Comparison of ENCODE assay signal across 9 cellular contexts in the genomic region with DNA sequence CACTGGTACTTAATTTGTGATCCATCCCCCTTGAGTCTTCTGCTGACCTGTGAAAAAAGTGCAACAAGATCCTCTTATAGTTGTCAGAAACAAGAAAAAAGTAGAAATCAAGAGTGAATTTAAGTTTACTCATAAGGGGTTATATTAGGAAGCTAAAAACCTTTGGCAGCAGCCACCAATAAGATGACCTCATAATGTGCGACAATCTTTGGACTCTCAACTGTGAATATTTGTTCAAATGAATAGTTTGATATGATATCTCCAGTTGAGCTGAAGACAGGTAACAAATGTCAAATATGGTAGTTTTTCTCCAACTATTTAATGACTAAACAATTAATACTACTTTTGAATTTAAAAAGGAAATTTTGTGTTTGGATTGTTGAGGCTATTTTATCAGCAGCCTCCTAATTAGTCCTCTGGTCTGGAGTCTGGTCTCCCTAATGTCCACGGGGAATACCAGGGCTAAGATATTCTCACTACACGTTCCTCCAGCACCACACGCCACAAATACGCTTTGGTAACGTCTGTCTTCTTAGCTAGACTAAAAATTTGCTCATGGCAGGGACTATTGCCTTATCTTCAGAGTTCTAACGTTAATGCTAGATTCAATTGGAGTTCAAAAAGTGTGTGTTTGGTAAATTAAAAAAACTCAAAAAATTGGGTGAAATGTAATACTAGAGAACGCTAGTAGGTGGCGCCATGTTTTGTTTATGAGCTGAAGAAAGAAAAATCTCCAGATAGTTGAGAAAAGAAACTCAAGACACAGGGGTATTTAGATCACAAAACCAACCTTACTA. TPM values are rescaled to one million over a fixed set of nuclear protein-coding genes. Genes with fewer than 3 reads are reported as not detected.
DNase-seq lines count a peak whose midpoint lies in the region; ATAC-seq and TF ChIP-seq lines count a peak whose summit lies in the region.
"Had no signal": no experiment of that assay in that cellular context is flagged by ENCODE, and none has a peak within 500 bp of the region (broad histone marks: within the 10 kb centered on the region; RNA-seq: fewer than 3 reads in every experiment).

No MANE protein-coding gene starts in this region.

- ATAC-seq in HCT116 (peak; percentile 53; the same call in 1 of the 2 replicates), WTC11 (no peak)
- no peak for ATAC-seq in stimulated activated naive B cell treated with anti-CD40 and anti-IgM and Interleukin-4, amounts not matched to agents 10 μg/mL and 1 μg/mL and 100 μg/mL, for 72 hours (replicated peaks)

- no peaks in the 10 kb centered on the region for H3K27me3 ChIP-seq in HCT116 (ENCODE audit: insufficient read depth, low read length)
- H3K27me3 ChIP-seq in liver (ENCODE audit: control insufficient read depth in 4 of 4, insufficient read depth in 4 of 4, low read length in 3 of 4), result peaks cover 0 to 4% (median 0%) of the 10 kb centered on the region in 4 donors

- H3K79me2 ChIP-seq in HCT116 (ENCODE audit: insufficient read depth, low read length), result no peaks in the 10 kb centered on the region

- H3K9me3 ChIP-seq in HCT116 (ENCODE audit: control insufficient read depth in 1 of 2, insufficient read depth in 1 of 2, low read depth in 1 of 2, low read length in 2 of 2), result no peaks in the 10 kb centered on the region
- no peaks in the 10 kb centered on the region for H3K9me3 ChIP-seq in liver (ENCODE audit: control insufficient read depth in 4 of 4, low read length in 3 of 4)

- peak overlapping the region; percentile 88 for H2AFZ ChIP-seq in HCT116 (ENCODE audit: low read depth, low read length, poor library complexity, severe bottlenecking)

- H3K27me3 Mint-ChIP-seq in WTC11 (ENCODE audit: low read depth), result peaks cover 8% of the 10 kb centered on the region
- peaks cover 23 to 33% of the 10 kb centered on the region in 2 donors for H3K27me3 Mint-ChIP-seq in stimulated activated naive B cell treated with anti-CD40 and anti-IgM and Interleukin-4, amounts not matched to agents 10 μg/mL and 1 μg/mL and 100 μg/mL, for 72 hours

- DNase-seq in HCT116 (ENCODE audit: low read depth, low spot score) (peak; percentile 7), WTC11 (ENCODE audit: low spot score) (no peak), hippocampal formation (lab: John Stamatoyannopoulos, UW) (no peak), UCSD-AML1 (lab: John Stamatoyannopoulos, UW; ENCODE audit: unreplicated experiment) (no peak), GM19240 (ENCODE audit: insufficient read length, low spot score) (no peak)
- DNase-seq in stimulated activated naive B cell treated with anti-CD40 and anti-IgM and Interleukin-4, amounts not matched to agents 10 μg/mL and 1 μg/mL and 100 μg/mL, for 72 hours, result no peak

- intact Hi-C loops in HCT116 (cut with micrococcal nuclease), result no loop called here

- H3K4me1 ChIP-seq in HCT116 (ENCODE audit: control insufficient read depth in 1 of 2, insufficient read depth in 2 of 2, low read length in 2 of 2) (peaks cover 0 to 6% of the 10 kb centered on the region in 2 experiments; a peak in 1 of 4 replicates), liver (ENCODE audit: control insufficient read depth in 4 of 4, insufficient read depth in 4 of 4, low read length in 3 of 4) (peaks cover 0 to 5% (median 1%) of the 10 kb centered on the region in 4 donors)

- CTCF ChIA-PET in HCT116 (lab: Charles Lee), result interaction anchor here (0.7 to 3.5 kb wide), 12 partner anchors 9 to 922 kb away, joined by 3 to 34 read pairs (median 4); no protein-coding TSS in a partner anchor
- CTCF ChIA-PET in WTC11 (lab: Charles Lee), result interaction anchor here (0.6 to 1.7 kb wide), 29 partner anchors 8 to 561 kb away, joined by 3 to 40 read pairs (median 3); partner anchors contain the start of gene CDX2

- RAD21 ChIA-PET in HCT116 (lab: Charles Lee; ENCODE audit: low non-redundant PET in 1 of 2, low total read pairs in 2 of 2, uncharacterized antibody in 2 of 2, unreplicated experiment in 2 of 2), result interaction anchor here (0.7 to 1.1 kb wide), 3 partner anchors 11 to 85 kb away, joined by 3 to 8 read pairs (median 3); no protein-coding TSS in a partner anchor

- TF ChIP-seq RAD21 in HCT116 (IDR thresholded peaks at IDR 0.05; ENCODE audit: low read depth) (peak; percentile 29), liver (IDR thresholded peaks at IDR 0.05) (peak; percentile 67 to 72)

- H3K9me2 ChIP-seq in HCT116 (ENCODE audit: insufficient read depth), result no peaks in the 10 kb centered on the region

- H3K9ac ChIP-seq in HCT116 (ENCODE audit: low read length) (no peak overlapping the region), liver (ENCODE audit: low read depth in 1 of 2, low read length in 2 of 2) (peak overlapping the region; percentile 58 to 77)

- BruUV-seq in HCT116 (replicated peaks; lab: Mats Ljungman, UMichigan), result no TSS peak

- H3K4me3 Mint-ChIP-seq in WTC11, result no peak overlapping the region
- no peak overlapping the region for H3K4me3 Mint-ChIP-seq in stimulated activated naive B cell treated with anti-CD40 and anti-IgM and Interleukin-4, amounts not matched to agents 10 μg/mL and 1 μg/mL and 100 μg/mL, for 72 hours
- H3K4me3 Mint-ChIP-seq: IgD-negative memory B cell had no signal

- no peaks in the 10 kb centered on the region for H3K36me3 ChIP-seq in HCT116 (ENCODE audit: control insufficient read depth in 1 of 2, insufficient read depth in 2 of 2, low read length in 2 of 2)
- H3K36me3 ChIP-seq in liver (ENCODE audit: control insufficient read depth in 4 of 4, insufficient read depth in 3 of 4, low read depth in 1 of 4, low read length in 3 of 4), result no peaks in the 10 kb centered on the region

- no peak overlapping the region for H3K27ac ChIP-seq in C4-2B
- H3K27ac ChIP-seq in HCT116 (ENCODE audit: low read depth, low read length), result no peak overlapping the region
- H3K27ac ChIP-seq in liver (ENCODE audit: low read depth in 1 of 2, low read length in 2 of 2), result peak overlapping the region; percentile 38 to 61

- no peaks in the 10 kb centered on the region for H3K36me3 Mint-ChIP-seq in WTC11
- no peaks in the 10 kb centered on the region for H3K36me3 Mint-ChIP-seq in stimulated activated naive B cell treated with anti-CD40 and anti-IgM and Interleukin-4, amounts not matched to agents 10 μg/mL and 1 μg/mL and 100 μg/mL, for 72 hours
- H3K36me3 Mint-ChIP-seq: IgD-negative memory B cell had no signal

- H4K20me1 ChIP-seq in HCT116 (ENCODE audit: insufficient read depth), result no peaks in the 10 kb centered on the region

- H3K9me3 Mint-ChIP-seq in WTC11, result peaks cover 5% of the 10 kb centered on the region; the same call in 1 of the 2 replicates
- no peaks in the 10 kb centered on the region for H3K9me3 Mint-ChIP-seq in stimulated activated naive B cell treated with anti-CD40 and anti-IgM and Interleukin-4, amounts not matched to agents 10 μg/mL and 1 μg/mL and 100 μg/mL, for 72 hours

- no peak for TF ChIP-seq POLR2A in HCT116 (IDR thresholded peaks at IDR 0.05; ENCODE audit: borderline replicate concordance, extremely low read depth, insufficient read depth, insufficient read length)

- TF ChIP-seq CTCF in C4-2B (conservative IDR thresholded peaks at IDR 0.05), result peak; percentile 92
- TF ChIP-seq CTCF in HCT116 (IDR thresholded peaks at IDR 0.05 in 2 of 3, conservative IDR thresholded peaks at IDR 0.05 in 1 of 3; ENCODE audit: borderline replicate concordance in 1 of 3, insufficient read depth in 1 of 3, low read depth in 2 of 3, low read length in 2 of 3), result peak; percentile 34 to 68 (median 52); a peak in 5 of 6 replicates
- peak; percentile 24; the same call in 1 of the 2 replicates for TF ChIP-seq CTCF in WTC11 (IDR thresholded peaks at IDR 0.05)
- peak; percentile 46 for TF ChIP-seq CTCF in liver (IDR thresholded peaks at IDR 0.05; ENCODE audit: low read depth, low read length, missing input control)

- H3K4me2 ChIP-seq in HCT116 (ENCODE audit: low read length), result peak overlapping the region; percentile 38

- POLR2A ChIA-PET in HCT116 (lab: Charles Lee), result no interaction called here
- POLR2A ChIA-PET in WTC11 (lab: Charles Lee), result no interaction called here

- H3K4me3 ChIP-seq in HCT116 (replicated peaks in 1 of 2; ENCODE audit: low read depth in 1 of 2, low read length in 2 of 2) (peak overlapping the region in 1 of 2 experiments; percentile 5; a peak in 1 of 4 replicates), liver (ENCODE audit: low read depth in 1 of 3, low read length in 3 of 3) (peak overlapping the region in 1 of 3 donors; percentile 23)

- 12% methylated on average over 9 of the region's 9 CpGs for WGBS in liver

- no peak overlapping the region for H3K27ac Mint-ChIP-seq in WTC11
- no peak overlapping the region for H3K27ac Mint-ChIP-seq in stimulated activated naive B cell treated with anti-CD40 and anti-IgM and Interleukin-4, amounts not matched to agents 10 μg/mL and 1 μg/mL and 100 μg/mL, for 72 hours
- H3K27ac Mint-ChIP-seq: IgD-negative memory B cell had no signal

- no peaks in the 10 kb centered on the region for H3K4me1 Mint-ChIP-seq in WTC11
- no peaks in the 10 kb centered on the region for H3K4me1 Mint-ChIP-seq in stimulated activated naive B cell treated with anti-CD40 and anti-IgM and Interleukin-4, amounts not matched to agents 10 μg/mL and 1 μg/mL and 100 μg/mL, for 72 hours
- H3K4me1 Mint-ChIP-seq: IgD-negative memory B cell had no signal

TF ChIP-seq in HCT116, 20 proteins besides CTCF, POLR2A, EP300 and RAD21 (continues in another document):
- no peak for TF ChIP-seq JUND (IDR thresholded peaks at IDR 0.05)
- no peak for TF ChIP-seq TCF7L2 (IDR thresholded peaks at IDR 0.05; ENCODE audit: borderline replicate concordance, extremely low read depth, insufficient read depth, insufficient read length)
- no peak for TF ChIP-seq FOSL1 (IDR thresholded peaks at IDR 0.05; ENCODE audit: low read depth)
- TF ChIP-seq YY1 (IDR thresholded peaks at IDR 0.05; ENCODE audit: extremely low read depth, insufficient replicate concordance, low read depth, low read length), result no peak
- no peak for TF ChIP-seq CEBPB (IDR thresholded peaks at IDR 0.05; ENCODE audit: low read depth)

TF ChIP-seq in WTC11, 78 proteins besides CTCF, POLR2A, EP300 and RAD21 (continues in another document):
- TF ChIP-seq MYBL2 (CRISPR knock-in tag; IDR thresholded peaks at IDR 0.05), result no peak
- TF ChIP-seq NR1H2 (CRISPR knock-in tag; IDR thresholded peaks at IDR 0.05), result no peak
- TF ChIP-seq ZNF138 (CRISPR knock-in tag; conservative IDR thresholded peaks at IDR 0.05), result no peak
- no peak for TF ChIP-seq ZNF317 (CRISPR knock-in tag; IDR thresholded peaks at IDR 0.05; ENCODE audit: borderline replicate concordance, low read depth)

TF ChIP-seq in liver, 16 proteins besides CTCF, POLR2A, EP300 and RAD21 (continues in another document):
- no peak for TF ChIP-seq FOXA1 (IDR thresholded peaks at IDR 0.05)
- no peak for TF ChIP-seq HNF4G (IDR thresholded peaks at IDR 0.05)
- no peak for TF ChIP-seq NR2F2 (IDR thresholded peaks at IDR 0.05)

RNA-seq across cellular contexts. Expression of gene PDX1, which starts 51.0 kb away (rescaled TPM):
- 1.7 TPM for total RNA-seq in HCT116 (2021; ENCODE audit: unreplicated experiment)
- polyA plus RNA-seq in HCT116 (2012), result 0.31 and 0.82 TPM in 2 replicates
- not detected in 3 replicates for total RNA-seq in WTC11 (2021)
- total RNA-seq in liver, result under 1 TPM in 1 of 2 donors, not detected in 1; 0.08 TPM
- polyA plus RNA-seq in liver, result under 1 TPM; 0.10 to 0.16 TPM
- polyA plus RNA-seq: IgD-negative memory B cell had no signal

Comparison
In these comparisons a context has a peak if more than half of its experiments do, and no peak if none do; other contexts are left out.
1. H3K27ac ChIP-seq: peak in liver (2 of 2); none in C4-2B (single experiment) and HCT116 (single experiment).
2. CTCF ChIP-seq: peak in every context shown above with its lines; median percentile 92 in C4-2B; 52 in HCT116; 46 in liver; 24 in WTC11.